In the genomic region with DNA sequence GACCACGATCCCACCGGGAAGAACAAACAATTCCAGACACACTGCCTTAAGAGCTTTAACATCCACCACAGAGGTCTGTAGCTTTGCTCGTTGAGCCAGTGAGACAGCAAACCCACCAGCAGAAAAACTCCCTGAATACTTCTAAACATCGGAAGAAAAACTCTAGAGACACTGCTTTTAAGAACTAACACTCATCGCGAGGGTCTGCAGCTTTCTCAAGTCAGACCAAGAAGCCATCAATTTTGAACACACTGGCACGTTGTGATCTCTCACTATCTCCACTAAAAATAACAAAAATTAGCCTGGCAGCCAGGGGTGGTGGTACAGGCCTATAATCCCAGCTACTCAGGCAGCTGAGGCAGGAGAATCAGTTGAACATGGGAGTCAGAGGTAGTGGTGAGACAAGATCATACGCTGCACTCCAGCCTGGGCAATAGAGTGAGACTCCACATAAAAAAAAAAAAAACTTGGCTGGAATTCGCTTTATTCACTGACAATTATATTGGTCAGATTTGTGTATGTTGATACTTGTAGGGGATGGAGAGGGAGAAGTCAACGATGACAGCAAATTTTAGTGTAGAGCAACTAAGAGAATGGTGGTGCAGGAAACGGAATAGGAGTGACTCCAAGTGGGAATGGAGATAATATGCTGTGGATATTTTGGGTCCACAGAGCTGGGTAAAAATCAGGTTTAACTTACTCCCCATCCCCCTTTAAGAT, we compare ENCODE assay signal across 1 cellular context.
TF ChIP-seq lines count a peak whose summit lies in the region.

No MANE protein-coding gene starts in this region.

TF ChIP-seq in H1, 55 proteins besides CTCF, POLR2A, EP300 and RAD21:
- TF ChIP-seq SRF (IDR thresholded peaks at IDR 0.05; ENCODE audit: low read depth, low read length) = no peak
- no peak for TF ChIP-seq SP2 (IDR thresholded peaks at IDR 0.05; ENCODE audit: low read length)
- no peak for TF ChIP-seq KDM5A (IDR thresholded peaks at IDR 0.05; ENCODE audit: low read length)
- TF ChIP-seq TCF12 (IDR thresholded peaks at IDR 0.05; ENCODE audit: low read depth, low read length) = no peak
- TF ChIP-seq JUN (IDR thresholded peaks at IDR 0.05; ENCODE audit: low read depth, low read length) = no peak
- no peak for TF ChIP-seq RFX5 (IDR thresholded peaks at IDR 0.05; ENCODE audit: borderline replicate concordance, low read depth, low read length)
- TF ChIP-seq POU5F1 (IDR thresholded peaks at IDR 0.05; ENCODE audit: low read depth, low read length) = no peak
- TF ChIP-seq SUZ12 (IDR thresholded peaks at IDR 0.05; ENCODE audit: low read length) = no peak
- no peak for TF ChIP-seq GTF2F1 (IDR thresholded peaks at IDR 0.05; ENCODE audit: borderline replicate concordance, low read depth, low read length)
- TF ChIP-seq, protein P1, sequence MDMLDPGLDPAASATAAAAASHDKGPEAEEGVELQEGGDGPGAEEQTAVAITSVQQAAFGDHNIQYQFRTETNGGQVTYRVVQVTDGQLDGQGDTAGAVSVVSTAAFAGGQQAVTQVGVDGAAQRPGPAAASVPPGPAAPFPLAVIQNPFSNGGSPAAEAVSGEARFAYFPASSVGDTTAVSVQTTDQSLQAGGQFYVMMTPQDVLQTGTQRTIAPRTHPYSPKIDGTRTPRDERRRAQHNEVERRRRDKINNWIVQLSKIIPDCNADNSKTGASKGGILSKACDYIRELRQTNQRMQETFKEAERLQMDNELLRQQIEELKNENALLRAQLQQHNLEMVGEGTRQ (IDR thresholded peaks at IDR 0.05; ENCODE audit: low read length) = no peak
- TF ChIP-seq POLR2AphosphoS5 (IDR thresholded peaks at IDR 0.05; ENCODE audit: low read depth, low read length) = no peak
- no peak for TF ChIP-seq BACH1 (IDR thresholded peaks at IDR 0.05; ENCODE audit: low read length)
- TF ChIP-seq, protein P2, sequence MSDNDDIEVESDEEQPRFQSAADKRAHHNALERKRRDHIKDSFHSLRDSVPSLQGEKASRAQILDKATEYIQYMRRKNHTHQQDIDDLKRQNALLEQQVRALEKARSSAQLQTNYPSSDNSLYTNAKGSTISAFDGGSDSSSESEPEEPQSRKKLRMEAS (IDR thresholded peaks at IDR 0.05) = no peak
- TF ChIP-seq TAF1 (IDR thresholded peaks at IDR 0.05; ENCODE audit: low read depth, low read length) = no peak
- TF ChIP-seq SIN3A (conservative IDR thresholded peaks at IDR 0.05 in 1 of 2, IDR thresholded peaks at IDR 0.05 in 1 of 2; ENCODE audit: low read depth in 1 of 2, low read length in 2 of 2) = no peak
TF ChIP-seq in H1: peak in this region for 0.
